ENCODE assay signal across 15 cellular contexts in genomic region chr6:156697224-156697623, GRCh38.
DNase-seq lines count a peak whose midpoint lies in the region; ATAC-seq and TF ChIP-seq lines count a peak whose summit lies in the region.
"Had no signal": no experiment of that assay in that cellular context is flagged by ENCODE, and none has a peak within 500 bp of the region (broad histone marks: within the 10 kb centered on the region; RNA-seq: fewer than 3 reads in every experiment).

No MANE protein-coding gene starts in this region.

- peak; percentile 35 for ATAC-seq in GM18517 (IDR thresholded peaks at IDR 0.05; ENCODE audit: unreplicated experiment)
- ATAC-seq in GM21529 (IDR thresholded peaks at IDR 0.05; ENCODE audit: unreplicated experiment): peak; percentile 38
- peak; percentile 38 for ATAC-seq in HG03159 (IDR thresholded peaks at IDR 0.05; ENCODE audit: unreplicated experiment)
- ATAC-seq in T-helper 17 cell: peak; percentile 37
- ATAC-seq in GM18519 (IDR thresholded peaks at IDR 0.05; ENCODE audit: low FRiP score, unreplicated experiment): no peak
- ATAC-seq in upper lobe of right lung: no peak

- peaks cover 3% of the 10 kb centered on the region for H3K36me3 Mint-ChIP-seq in T-helper 17 cell (ENCODE audit: low read depth)
- peaks cover 2% of the 10 kb centered on the region for H3K36me3 Mint-ChIP-seq in osteocyte (ENCODE audit: unreplicated experiment)

- H3K9me3 ChIP-seq in T-helper 17 cell (ENCODE audit: control insufficient read depth, low read length, poor library complexity, severe bottlenecking) (no peaks in the 10 kb centered on the region), upper lobe of right lung (no peaks in the 10 kb centered on the region)
- H3K9me3 ChIP-seq: ascending aorta had no signal

- no peaks in the 10 kb centered on the region for H3K27me3 ChIP-seq in upper lobe of right lung
- H3K27me3 ChIP-seq: ascending aorta had no signal

- intact Hi-C loops in upper lobe of right lung (cut with DNase I): no loop called here

- TF ChIP-seq CTCF in osteocyte (IDR thresholded peaks at IDR 0.05) (no peak), upper lobe of right lung (IDR thresholded peaks at IDR 0.05) (no peak)

- H3K4me3 ChIP-seq in upper lobe of right lung: no peak overlapping the region
- H3K4me3 ChIP-seq: ascending aorta had no signal

- no peak overlapping the region for H3K27ac ChIP-seq in upper lobe of right lung
- H3K27ac ChIP-seq: ascending aorta had no signal

- H3K27ac Mint-ChIP-seq in T-helper 17 cell: no peak overlapping the region
- no peak overlapping the region for H3K27ac Mint-ChIP-seq in osteocyte (ENCODE audit: unreplicated experiment)

- H3K4me1 Mint-ChIP-seq in T-helper 17 cell: peaks cover 3% of the 10 kb centered on the region
- H3K4me1 Mint-ChIP-seq in osteocyte (ENCODE audit: unreplicated experiment): peaks cover 23% of the 10 kb centered on the region

- no peaks in the 10 kb centered on the region for H3K4me1 ChIP-seq in upper lobe of right lung
- H3K4me1 ChIP-seq: ascending aorta had no signal

- no peaks in the 10 kb centered on the region for H3K36me3 ChIP-seq in upper lobe of right lung
- H3K36me3 ChIP-seq: ascending aorta had no signal

- no peaks in the 10 kb centered on the region for H3K9me3 Mint-ChIP-seq in osteocyte (ENCODE audit: unreplicated experiment)

- H3K4me3 Mint-ChIP-seq in T-helper 17 cell (no peak overlapping the region), osteocyte (ENCODE audit: unreplicated experiment) (no peak overlapping the region)

- H3K27me3 Mint-ChIP-seq in T-helper 17 cell (peaks cover 33% of the 10 kb centered on the region), osteocyte (ENCODE audit: unreplicated experiment) (no peaks in the 10 kb centered on the region)

- DNase-seq in T-helper 17 cell: no peak
- no peak for DNase-seq in osteocyte (ENCODE audit: extremely low spot score, unreplicated experiment)
- DNase-seq in HPDE6-E6E7 (ENCODE audit: extremely low spot score): no peak
- no peak for DNase-seq in upper lobe of right lung
- DNase-seq: effector CD8-positive, alpha-beta T cell; NCI-H1092 treated with DMSO at 0.1 percent for 48 hours; OCI-M1; posterior cingulate gyrus; stimulated activated CD4-positive, alpha-beta T cell treated with anti-CD3 and anti-CD28 coated beads, Interleukin-4, amount 100 ng/mL, for 24 hours; substantia nigra had no signal

Comparison
In these comparisons a context has a peak if more than half of its experiments do, and no peak if none do; other contexts are left out.
1. ATAC-seq: peak in GM18517 (single experiment), GM21529 (single experiment), HG03159 (single experiment) and T-helper 17 cell (single experiment); none in GM18519 (single experiment) and upper lobe of right lung (single experiment).